In genomic region chr20:43736588-43737091, GRCh38 we compare ENCODE assay signal across 10 cellular contexts. TPM values are rescaled to one million over a fixed set of nuclear protein-coding genes. Genes with fewer than 3 reads are reported as not detected.
DNase-seq lines count a peak whose midpoint lies in the region; ATAC-seq and TF ChIP-seq lines count a peak whose summit lies in the region.
"Had no signal": no experiment of that assay in that cellular context is flagged by ENCODE, and none has a peak within 500 bp of the region (broad histone marks: within the 10 kb centered on the region; RNA-seq: fewer than 3 reads in every experiment).

No MANE protein-coding gene starts in this region.

- CTCF ChIA-PET in activated CD4-positive, alpha-beta memory T cell treated with anti-CD3 and anti-CD28 coated beads for 36 hours (lab: Charles Lee), result interaction anchor here (1.0 to 1.6 kb wide), 2 partner anchors 14 to 247 kb away, joined by 3 to 16 read pairs; no protein-coding TSS in a partner anchor
- CTCF ChIA-PET in MCF 10A (lab: Yijun Ruan, JAX), result interaction anchor here (0.6 to 3.2 kb wide), 4 partner anchors 13 to 380 kb away, joined by 3 to 32 read pairs (median 3); no protein-coding TSS in a partner anchor

- no peaks in the 10 kb centered on the region for H3K9me3 Mint-ChIP-seq in activated T-cell treated with anti-CD3 and anti-CD28 coated beads, Interleukin-2, amount 50 U/mL, for 4 hours
- H3K9me3 Mint-ChIP-seq in activated CD4-positive, alpha-beta memory T cell treated with anti-CD3 and anti-CD28 coated beads for 36 hours, result no peaks in the 10 kb centered on the region
- H3K9me3 Mint-ChIP-seq in stimulated activated effector memory CD8-positive, alpha-beta T cell treated with anti-CD3 and anti-CD28 coated beads, Interleukin-12 subunit alpha, Interleukin-12 subunit beta, amount 100 ng/mL, for 72 hours, result no peaks in the 10 kb centered on the region
- no peaks in the 10 kb centered on the region for H3K9me3 Mint-ChIP-seq in MCF 10A (ENCODE audit: unreplicated experiment)
- H3K9me3 Mint-ChIP-seq: CD8-positive, alpha-beta T cell had no signal

- H3K27me3 Mint-ChIP-seq in activated T-cell treated with anti-CD3 and anti-CD28 coated beads, Interleukin-2, amount 50 U/mL, for 4 hours (ENCODE audit: low read depth), result peaks cover 4% of the 10 kb centered on the region
- no peaks in the 10 kb centered on the region for H3K27me3 Mint-ChIP-seq in activated CD4-positive, alpha-beta memory T cell treated with anti-CD3 and anti-CD28 coated beads for 36 hours
- H3K27me3 Mint-ChIP-seq in MCF 10A (ENCODE audit: insufficient read depth, unreplicated experiment), result peaks cover 14% of the 10 kb centered on the region

- peak; percentile 93 to 94 for ATAC-seq in activated T-cell treated with anti-CD3 and anti-CD28 coated beads, Interleukin-2, amount 50 U/mL, for 4 hours
- ATAC-seq in HG03159 (IDR thresholded peaks at IDR 0.05; ENCODE audit: unreplicated experiment), result peak; percentile 80
- ATAC-seq in stimulated activated effector memory CD8-positive, alpha-beta T cell treated with anti-CD3 and anti-CD28 coated beads, Interleukin-12 subunit alpha, Interleukin-12 subunit beta, amount 100 ng/mL, for 72 hours, result peak; percentile 93
- ATAC-seq: CD8-positive, alpha-beta T cell had no signal

- TF ChIP-seq CTCF in MCF 10A (IDR thresholded peaks at IDR 0.05; ENCODE audit: unreplicated experiment), result no peak

- peaks cover 21% of the 10 kb centered on the region for H3K4me1 Mint-ChIP-seq in activated T-cell treated with anti-CD3 and anti-CD28 coated beads, Interleukin-2, amount 50 U/mL, for 4 hours (ENCODE audit: low read depth)
- H3K4me1 Mint-ChIP-seq in activated CD4-positive, alpha-beta memory T cell treated with anti-CD3 and anti-CD28 coated beads for 36 hours (ENCODE audit: low read depth), result peaks cover 16% of the 10 kb centered on the region
- H3K4me1 Mint-ChIP-seq in stimulated activated effector memory CD8-positive, alpha-beta T cell treated with anti-CD3 and anti-CD28 coated beads, Interleukin-12 subunit alpha, Interleukin-12 subunit beta, amount 100 ng/mL, for 72 hours, result peaks cover 18% of the 10 kb centered on the region
- no peaks in the 10 kb centered on the region for H3K4me1 Mint-ChIP-seq in MCF 10A (ENCODE audit: insufficient read depth, unreplicated experiment)

- H3K27ac Mint-ChIP-seq in activated CD4-positive, alpha-beta memory T cell treated with anti-CD3 and anti-CD28 coated beads for 36 hours, result no peak overlapping the region
- peak overlapping the region; percentile 45 for H3K27ac Mint-ChIP-seq in stimulated activated effector memory CD8-positive, alpha-beta T cell treated with anti-CD3 and anti-CD28 coated beads, Interleukin-12 subunit alpha, Interleukin-12 subunit beta, amount 100 ng/mL, for 72 hours
- no peak overlapping the region for H3K27ac Mint-ChIP-seq in MCF 10A (ENCODE audit: low read depth, unreplicated experiment)
- H3K27ac Mint-ChIP-seq: CD8-positive, alpha-beta T cell had no signal

- POLR2A ChIA-PET in activated CD4-positive, alpha-beta memory T cell treated with anti-CD3 and anti-CD28 coated beads for 36 hours (lab: Charles Lee), result interaction anchor here (1.0 kb wide), 1 partner anchor 15 kb away, joined by 3 read pairs; no protein-coding TSS in a partner anchor
- POLR2A ChIA-PET in MCF 10A (lab: Yijun Ruan, JAX), result interaction anchor here (0.7 kb wide), 1 partner anchor 867 kb away, joined by 4 read pairs; no protein-coding TSS in a partner anchor

- no peaks in the 10 kb centered on the region for H3K36me3 Mint-ChIP-seq in activated T-cell treated with anti-CD3 and anti-CD28 coated beads, Interleukin-2, amount 50 U/mL, for 4 hours (ENCODE audit: insufficient read depth)
- H3K36me3 Mint-ChIP-seq in activated CD4-positive, alpha-beta memory T cell treated with anti-CD3 and anti-CD28 coated beads for 36 hours, result no peaks in the 10 kb centered on the region
- no peaks in the 10 kb centered on the region for H3K36me3 Mint-ChIP-seq in stimulated activated effector memory CD8-positive, alpha-beta T cell treated with anti-CD3 and anti-CD28 coated beads, Interleukin-12 subunit alpha, Interleukin-12 subunit beta, amount 100 ng/mL, for 72 hours
- no peaks in the 10 kb centered on the region for H3K36me3 Mint-ChIP-seq in MCF 10A (ENCODE audit: insufficient read depth, unreplicated experiment)
- H3K36me3 Mint-ChIP-seq: CD8-positive, alpha-beta T cell had no signal

- no peak for DNase-seq in activated T-cell treated with anti-CD3 and anti-CD28 coated beads, Interleukin-2, amount 50 U/mL, for 4 hours
- DNase-seq in activated T-cell treated with anti-CD3 and anti-CD28 coated beads, Interleukin-2, amount 50 U/mL, for 1 hour, result no peak
- peak; percentile 67 for DNase-seq in activated CD4-positive, alpha-beta memory T cell treated with anti-CD3 and anti-CD28 coated beads for 36 hours
- peak in 1 of 2 donors; percentile 68 for DNase-seq in stimulated activated effector memory CD8-positive, alpha-beta T cell treated with anti-CD3 and anti-CD28 coated beads, Interleukin-12 subunit alpha, Interleukin-12 subunit beta, amount 100 ng/mL, for 72 hours (ENCODE audit: low spot score in 2 of 2)
- DNase-seq in MCF 10A (ENCODE audit: unreplicated experiment) (no peak), AG08395 (ENCODE audit: low spot score) (no peak), OCI-M2 (lab: John Stamatoyannopoulos, UW; ENCODE audit: unreplicated experiment) (no peak)
- DNase-seq: CD8-positive, alpha-beta T cell had no signal

- no TSS peak for BruUV-seq in MCF 10A (replicated peaks; lab: Mats Ljungman, UMichigan)

- intact Hi-C loops in activated CD4-positive, alpha-beta memory T cell treated with anti-CD3 and anti-CD28 coated beads for 36 hours (cut with micrococcal nuclease), result loop anchor here (1.0 to 2.0 kb wide), 2 partner anchors 14 to 278 kb away; no protein-coding TSS in a partner anchor
- intact Hi-C loops in MCF 10A (cut with micrococcal nuclease), result no loop called here

- H3K4me3 Mint-ChIP-seq in activated T-cell treated with anti-CD3 and anti-CD28 coated beads, Interleukin-2, amount 50 U/mL, for 4 hours, result no peak overlapping the region
- H3K4me3 Mint-ChIP-seq in activated CD4-positive, alpha-beta memory T cell treated with anti-CD3 and anti-CD28 coated beads for 36 hours, result no peak overlapping the region
- H3K4me3 Mint-ChIP-seq in stimulated activated effector memory CD8-positive, alpha-beta T cell treated with anti-CD3 and anti-CD28 coated beads, Interleukin-12 subunit alpha, Interleukin-12 subunit beta, amount 100 ng/mL, for 72 hours, result no peak overlapping the region
- H3K4me3 Mint-ChIP-seq in MCF 10A (ENCODE audit: unreplicated experiment), result no peak overlapping the region
- H3K4me3 Mint-ChIP-seq: CD8-positive, alpha-beta T cell had no signal

RNA-seq across cellular contexts. Expression of gene GTSF1L, which starts 9.8 kb away (rescaled TPM):
- total RNA-seq in activated T-cell treated with anti-CD3 and anti-CD28 coated beads, Interleukin-2, amount 50 U/mL, for 4 hours, result not detected
- not detected for total RNA-seq in activated CD4-positive, alpha-beta memory T cell treated with anti-CD3 and anti-CD28 coated beads for 36 hours
- total RNA-seq in MCF 10A (2022), result not detected in 2 replicates
- total RNA-seq: astrocyte; CD8-positive, alpha-beta T cell had no signal
